Comparison of ENCODE assay signal across 22 cellular contexts in genomic region chr3:147395975-147396708, GRCh38. TPM values are rescaled to one million over a fixed set of nuclear protein-coding genes. Genes with fewer than 3 reads are reported as not detected.
DNase-seq lines count a peak whose midpoint lies in the region; ATAC-seq and TF ChIP-seq lines count a peak whose summit lies in the region.
"Had no signal": no experiment of that assay in that cellular context is flagged by ENCODE, and none has a peak within 500 bp of the region (broad histone marks: within the 10 kb centered on the region; RNA-seq: fewer than 3 reads in every experiment).

No MANE protein-coding gene starts in this region.

- H2AK9ac ChIP-seq in IMR-90 (replicated peaks; ENCODE audit: low read depth, low read length, poor library complexity), result peak overlapping the region; percentile 39

- BruUV-seq in IMR-90 (replicated peaks; lab: Mats Ljungman, UMichigan), result no TSS peak

- H3K18ac ChIP-seq in IMR-90 (ENCODE audit: low read depth, low read length), result no peak overlapping the region
- no peak overlapping the region for H3K18ac ChIP-seq in mesenchymal stem cell (ENCODE audit: low read depth in 1 of 2, low read length in 2 of 2)

- H3K9ac ChIP-seq in IMR-90 (ENCODE audit: low read depth, low read length) (no peak overlapping the region), mesenchymal stem cell (ENCODE audit: low read length) (no peak overlapping the region)

- CTCF ChIA-PET in IMR-90 (lab: Yijun Ruan, JAX), result no interaction called here

- H3K36me3 ChIP-seq in IMR-90 (ENCODE audit: control insufficient read depth, insufficient read depth, low read length) (no peaks in the 10 kb centered on the region), mesenchymal stem cell (ENCODE audit: control insufficient read depth in 1 of 2, insufficient read depth in 2 of 2, low read depth in 1 of 2, low read length in 2 of 2) (peaks cover 0 to 3% of the 10 kb centered on the region in 2 experiments)

- H3K4me3 ChIP-seq in IMR-90 (ENCODE audit: insufficient read depth, low read depth, low read length) (no peak overlapping the region), choroid plexus epithelial cell (ENCODE audit: low read depth, low read length) (peak overlapping the region; percentile 83), mesenchymal stem cell (ENCODE audit: insufficient read depth in 1 of 2, low read depth in 1 of 2, low read length in 2 of 2) (peak overlapping the region in 1 of 2 experiments; percentile 38)

- H3K14ac ChIP-seq in IMR-90 (replicated peaks; ENCODE audit: low read depth, low read length) (no peak overlapping the region), mesenchymal stem cell (ENCODE audit: low read length in 2 of 2) (no peak overlapping the region)

- H2BK20ac ChIP-seq in IMR-90 (ENCODE audit: low read depth, low read length), result no peak overlapping the region

- TF ChIP-seq RAD21 in IMR-90 (IDR thresholded peaks at IDR 0.05; ENCODE audit: low read length), result no peak

- H3K9me1 ChIP-seq in IMR-90 (ENCODE audit: insufficient read depth, low read length), result no peaks in the 10 kb centered on the region

- H4K8ac ChIP-seq in IMR-90 (ENCODE audit: low read depth in 2 of 2, low read length in 2 of 2), result no peak overlapping the region
- H4K8ac ChIP-seq in mesenchymal stem cell (ENCODE audit: low read length), result no peak overlapping the region

- H3K23ac ChIP-seq in IMR-90 (ENCODE audit: low read depth, low read length) (no peak overlapping the region), mesenchymal stem cell (ENCODE audit: low read length in 2 of 2) (no peak overlapping the region)

- no peak overlapping the region for H3K4ac ChIP-seq in IMR-90 (ENCODE audit: low read depth, low read length)
- H3K4ac ChIP-seq in mesenchymal stem cell (ENCODE audit: low read depth in 1 of 2, low read length in 2 of 2), result no peak overlapping the region

- H2AFZ ChIP-seq in IMR-90 (replicated peaks; ENCODE audit: low read length, poor library complexity), result peak overlapping the region; percentile 41
- H2AFZ ChIP-seq in mesenchymal stem cell (ENCODE audit: low read depth, low read length), result no peak overlapping the region

- in situ Hi-C loops in IMR-90 (cut with MboI; ENCODE audit: low sequenced_read_pairs), result no loop called here

- TF ChIP-seq POLR2A in IMR-90 (IDR thresholded peaks at IDR 0.05; ENCODE audit: low read depth, low read length), result no peak

- WGBS in IMR-90 (ENCODE audit: extremely low coverage in 2 of 2, insufficient read length in 1 of 2), 2 experiments, result 9% methylated on average over 29 of the region's 60 CpGs; no CpG with 5 or more reads in 1 of the 2 experiments
- WGBS in mesenchymal stem cell, result 3% methylated on average over 49 of the region's 60 CpGs

- H4K91ac ChIP-seq in IMR-90 (ENCODE audit: insufficient read depth, low read depth, low read length) (no peak overlapping the region), mesenchymal stem cell (ENCODE audit: low read length) (no peak overlapping the region)

- H3K4me1 ChIP-seq in IMR-90 (ENCODE audit: control insufficient read depth, insufficient read depth, low read length) (no peaks in the 10 kb centered on the region), mesenchymal stem cell (ENCODE audit: control insufficient read depth, insufficient read depth, low read depth, low read length) (peaks cover 21% of the 10 kb centered on the region)

- H2BK15ac ChIP-seq in IMR-90 (ENCODE audit: low read depth, low read length) (no peak overlapping the region), mesenchymal stem cell (ENCODE audit: low read depth, poor library complexity, severe bottlenecking) (no peak overlapping the region)

- no peak overlapping the region for H2BK5ac ChIP-seq in IMR-90 (ENCODE audit: low read depth, low read length, poor library complexity, severe bottlenecking)
- peak overlapping the region; percentile 20 for H2BK5ac ChIP-seq in mesenchymal stem cell (ENCODE audit: low read depth, low read length, poor library complexity, severe bottlenecking)

- intact Hi-C loops in IMR-90 (cut with micrococcal nuclease), result no loop called here

- dilution Hi-C loops in IMR-90 (cut with HindIII; ENCODE audit: low sequenced_read_pairs, unreplicated experiment), result no loop called here

- no peak for TF ChIP-seq CTCF in IMR-90 (conservative IDR thresholded peaks at IDR 0.05; ENCODE audit: low read depth, low read length)
- no peak for TF ChIP-seq CTCF in choroid plexus epithelial cell (conservative IDR thresholded peaks at IDR 0.05; ENCODE audit: low read depth, low read length)

- DNase-seq in IMR-90 (no peak), choroid plexus epithelial cell (ENCODE audit: low read depth) (peak; percentile 94), mesenchymal stem cell (no peak), substantia nigra (lab: John Stamatoyannopoulos, UW) (no peak), NCI-H2029 treated with DMSO at 0.1 percent for 48 hours (lab: John Stamatoyannopoulos, UW) (no peak)
- no peak for DNase-seq in stimulated activated CD4-positive, alpha-beta T cell treated with anti-CD3 and anti-CD28 coated beads, Interleukin-15, amount 100 ng/mL, for 24 hours
- DNase-seq: activated CD4-positive, alpha-beta T cell treated with anti-CD3 and anti-CD28 coated beads, Interleukin-2, amount 50 U/mL, for 1 hour; activated gamma-delta T cell; DND-41; Kasumi-1; NCI-H1048; NCI-H2171; NCI-H526 treated with DMSO at 0.1 percent for 48 hours; T-cell had no signal

- POLR2A ChIA-PET in IMR-90 (lab: Charles Lee; ENCODE audit: unreplicated experiment), result no interaction called here

- no peak overlapping the region for H3K4me2 ChIP-seq in IMR-90 (ENCODE audit: low read depth, low read length)
- peak overlapping the region; percentile 84 for H3K4me2 ChIP-seq in mesenchymal stem cell (ENCODE audit: low read length, poor library complexity, severe bottlenecking)

- no peaks in the 10 kb centered on the region; the same call in 1 of the 2 replicates for H4K20me1 ChIP-seq in IMR-90 (ENCODE audit: insufficient read depth, low read length)

- H3K9me3 ChIP-seq in IMR-90 (ENCODE audit: control insufficient read depth, insufficient read depth, low read length), result peaks cover 24% of the 10 kb centered on the region; the same call in 1 of the 2 replicates
- no peaks in the 10 kb centered on the region for H3K9me3 ChIP-seq in mesenchymal stem cell (ENCODE audit: control insufficient read depth, low read length)

- H3K79me1 ChIP-seq in IMR-90 (ENCODE audit: low read depth in 1 of 2, low read length in 2 of 2) (no peaks in the 10 kb centered on the region), mesenchymal stem cell (replicated peaks; ENCODE audit: low read length, poor library complexity, severe bottlenecking) (peaks cover 7% of the 10 kb centered on the region)

- no peak overlapping the region for H3K56ac ChIP-seq in IMR-90 (ENCODE audit: extremely low read depth, insufficient read depth, low read length)

- no peak overlapping the region for H2BK12ac ChIP-seq in mesenchymal stem cell (ENCODE audit: low read length in 2 of 2)

- ATAC-seq in IMR-90 (ENCODE audit: low read depth), result no peak
- ATAC-seq in GM21576 (IDR thresholded peaks at IDR 0.05; ENCODE audit: unreplicated experiment), result no peak
- ATAC-seq: left lobe of liver; stimulated activated effector memory CD8-positive, alpha-beta T cell treated with anti-CD3 and anti-CD28 coated beads, Interleukin-12 subunit alpha, Interleukin-12 subunit beta, amount 100 ng/mL, for 72 hours; T-cell had no signal

- H4K5ac ChIP-seq in IMR-90 (ENCODE audit: low read depth, low read length), result no peak overlapping the region

- H3K27ac ChIP-seq in IMR-90 (ENCODE audit: insufficient read depth, low read length) (no peak overlapping the region), mesenchymal stem cell (ENCODE audit: low read length, poor library complexity, severe bottlenecking) (peak overlapping the region; percentile 95), substantia nigra (ENCODE audit: low read depth, low read length, poor library complexity, severe bottlenecking) (peak overlapping the region; percentile 17)
- H3K27ac ChIP-seq: epithelial cell of prostate had no signal

- H2BK120ac ChIP-seq in IMR-90 (ENCODE audit: low read depth, low read length) (no peak overlapping the region), mesenchymal stem cell (ENCODE audit: low read depth, low read length) (no peak overlapping the region)

- H2AK5ac ChIP-seq in IMR-90 (ENCODE audit: low read depth, low read length), result no peak overlapping the region
- no peak overlapping the region for H2AK5ac ChIP-seq in mesenchymal stem cell (ENCODE audit: low read length, severe bottlenecking)

- H3K27me3 ChIP-seq in IMR-90 (ENCODE audit: control insufficient read depth, insufficient read depth, low read length), result peaks cover 88% of the 10 kb centered on the region
- H3K27me3 ChIP-seq in mesenchymal stem cell (ENCODE audit: control insufficient read depth in 1 of 2, insufficient read depth in 1 of 2, low read length in 2 of 2), result peaks cover 0 to 98% of the 10 kb centered on the region in 2 experiments

TF ChIP-seq in IMR-90, 13 proteins besides CTCF, POLR2A, EP300 and RAD21 (continues in another document):
- no peak for TF ChIP-seq BHLHE40 (IDR thresholded peaks at IDR 0.05; ENCODE audit: low read depth, low read length)
- no peak for TF ChIP-seq RFX5 (IDR thresholded peaks at IDR 0.05; ENCODE audit: low read depth, low read length)
- TF ChIP-seq MAFK (IDR thresholded peaks at IDR 0.05; ENCODE audit: low read depth, low read length), result no peak
- no peak for TF ChIP-seq FOS (IDR thresholded peaks at IDR 0.05; ENCODE audit: low read depth, low read length)
- no peak for TF ChIP-seq MXI1 (IDR thresholded peaks at IDR 0.05; ENCODE audit: borderline replicate concordance, low read depth, low read length)
- TF ChIP-seq CHD1 (IDR thresholded peaks at IDR 0.05; ENCODE audit: low read depth, low read length), result no peak

RNA-seq across cellular contexts. Expression of gene ZIC4, which starts 10.2 kb away (rescaled TPM):
- not detected in 2 replicates for total RNA-seq in IMR-90 (2012; rRNA removed)
- polyA plus RNA-seq in IMR-90 (2012; rRNA removed), result not detected in 2 replicates
- not detected in 2 replicates for polyA plus RNA-seq in IMR-90 (2012; cell fraction: cytosol; rRNA removed)
- polyA plus RNA-seq in IMR-90 (2012; cell fraction: nucleus; rRNA removed; ENCODE audit: low replicate concordance), result not detected in 2 replicates
- polyA plus RNA-seq in mesenchymal stem cell (2013, experiment 1 of 2), result not detected
- not detected for polyA plus RNA-seq in mesenchymal stem cell (2013, experiment 2 of 2)
- total RNA-seq: mononuclear cell, renal cortical epithelial cell, T-cell had no signal
- polyA plus RNA-seq: adipose tissue, thymus had no signal

RNA-seq across cellular contexts. Expression of gene ZIC1, which starts 13.0 kb away (rescaled TPM):
- total RNA-seq in IMR-90 (2012; rRNA removed), result not detected in 2 replicates
- not detected in 2 replicates for polyA plus RNA-seq in IMR-90 (2012; rRNA removed)
- polyA plus RNA-seq in IMR-90 (2012; cell fraction: cytosol; rRNA removed), result 0.01 TPM in 1 of 2 replicates, not detected in the other
- 0.01 TPM in 1 of 2 replicates, not detected in the other for polyA plus RNA-seq in IMR-90 (2012; cell fraction: nucleus; rRNA removed; ENCODE audit: low replicate concordance)
- polyA plus RNA-seq in mesenchymal stem cell (2013, experiment 1 of 2), result 0.17 TPM
- polyA plus RNA-seq in mesenchymal stem cell (2013, experiment 2 of 2), result 0.14 TPM
- total RNA-seq: mononuclear cell, renal cortical epithelial cell, T-cell had no signal
